1 cellular context compared by ENCODE assay signal in genomic region chr14:68786491-68787234, GRCh38.
TF ChIP-seq lines count a peak whose summit lies in the region.

No MANE protein-coding gene starts in this region.

TF ChIP-seq in GM12878, 131 proteins besides CTCF, POLR2A, EP300 and RAD21 (continued from another document and continues in another):
- TF ChIP-seq CEBPZ (IDR thresholded peaks at IDR 0.05; ENCODE audit: low read depth, low read length) (no peak), MEF2B (IDR thresholded peaks at IDR 0.05; ENCODE audit: partially characterized antibody, poor library complexity, severe bottlenecking) (no peak), BCL11A (IDR thresholded peaks at IDR 0.05; ENCODE audit: low read depth, low read length) (no peak), NRF1 (conservative IDR thresholded peaks at IDR 0.05; ENCODE audit: low read depth, low read length) (no peak), TAF1 (IDR thresholded peaks at IDR 0.05; ENCODE audit: borderline replicate concordance, low read depth, low read length) (0 out of 2 replicates have a peak, but pooled peaks have one; percentile 11), ATF7 (IDR thresholded peaks at IDR 0.05; ENCODE audit: low read depth) (peak; percentile 83), IKZF2 (IDR thresholded peaks at IDR 0.05) (peak; percentile 20 to 36; a peak in 3 of 4 replicates), CBX3 (IDR thresholded peaks at IDR 0.05; ENCODE audit: borderline replicate concordance, low read depth) (no peak), BHLHE40 (IDR thresholded peaks at IDR 0.05; ENCODE audit: borderline replicate concordance in 1 of 2, low read depth in 2 of 2, low read length in 1 of 2) (peak in 1 of 2 experiments; percentile 25; a peak in 1 of 4 replicates), CREM (IDR thresholded peaks at IDR 0.05; ENCODE audit: low read depth) (0 out of 2 replicates have a peak, but pooled peaks have one; percentile 17), MEF2A (IDR thresholded peaks at IDR 0.05; ENCODE audit: insufficient read depth, low read depth, low read length) (0 out of 2 replicates have a peak, but pooled peaks have one; percentile 5), BCLAF1 (IDR thresholded peaks at IDR 0.05) (no peak), IRF4 (IDR thresholded peaks at IDR 0.05; ENCODE audit: low read depth, low read length) (0 out of 2 replicates have a peak, but pooled peaks have one; percentile 6), ZBTB33 (IDR thresholded peaks at IDR 0.05) (no peak), ZNF592 (IDR thresholded peaks at IDR 0.05) (no peak), EED (IDR thresholded peaks at IDR 0.05; ENCODE audit: low read depth) (0 out of 2 replicates have a peak, but pooled peaks have one; percentile 25), PAX5 (IDR thresholded peaks at IDR 0.05; ENCODE audit: borderline replicate concordance, low read depth, low read length) (peak; percentile 66), EZH2 (IDR thresholded peaks at IDR 0.05; ENCODE audit: borderline replicate concordance, control insufficient read depth, low read depth, low read length) (no peak), POU2F2 (IDR thresholded peaks at IDR 0.05; ENCODE audit: borderline replicate concordance, low read depth, low read length) (peak; percentile 40; the same call in 2 of the 3 replicates), ZSCAN29 (IDR thresholded peaks at IDR 0.05) (no peak), ETV6 (conservative IDR thresholded peaks at IDR 0.05 in 1 of 2, IDR thresholded peaks at IDR 0.05 in 1 of 2; ENCODE audit: borderline replicate concordance in 1 of 2, low read depth in 1 of 2) (peak in 1 of 2 experiments; percentile 31; a peak in 1 of 4 replicates), IRF5 (IDR thresholded peaks at IDR 0.05; ENCODE audit: borderline replicate concordance) (no peak), BMI1 (IDR thresholded peaks at IDR 0.05; ENCODE audit: borderline replicate concordance) (0 out of 2 replicates have a peak, but pooled peaks have one; percentile 41), FOS (IDR thresholded peaks at IDR 0.05; ENCODE audit: borderline replicate concordance, extremely low read depth, insufficient read length) (no peak), NR2C1 (IDR thresholded peaks at IDR 0.05) (no peak), SMARCA5 (IDR thresholded peaks at IDR 0.05) (no peak), EGR1 (IDR thresholded peaks at IDR 0.05; ENCODE audit: borderline replicate concordance in 1 of 2, low read depth in 2 of 2, low read length in 2 of 2) (peak in 1 of 2 experiments; percentile 6; a peak in 1 of 3 replicates), NKRF (conservative IDR thresholded peaks at IDR 0.05) (no peak), RELB (IDR thresholded peaks at IDR 0.05; ENCODE audit: low read depth) (0 out of 2 replicates have a peak, but pooled peaks have one; percentile 43), NR2C2 (IDR thresholded peaks at IDR 0.05; ENCODE audit: borderline replicate concordance, control insufficient read depth, insufficient read length, low read depth) (no peak), MLLT1 (IDR thresholded peaks at IDR 0.05) (no peak), KDM1A (IDR thresholded peaks at IDR 0.05; ENCODE audit: borderline replicate concordance) (no peak), CHD2 (IDR thresholded peaks at IDR 0.05; ENCODE audit: borderline replicate concordance, low read depth, low read length) (0 out of 2 replicates have a peak, but pooled peaks have one; percentile 4), MYC (IDR thresholded peaks at IDR 0.05; ENCODE audit: insufficient read depth, insufficient read length, insufficient replicate concordance, low read length, severe bottlenecking) (no peak)
